ENCODE assay signal across 26 cellular contexts in the genomic region with DNA sequence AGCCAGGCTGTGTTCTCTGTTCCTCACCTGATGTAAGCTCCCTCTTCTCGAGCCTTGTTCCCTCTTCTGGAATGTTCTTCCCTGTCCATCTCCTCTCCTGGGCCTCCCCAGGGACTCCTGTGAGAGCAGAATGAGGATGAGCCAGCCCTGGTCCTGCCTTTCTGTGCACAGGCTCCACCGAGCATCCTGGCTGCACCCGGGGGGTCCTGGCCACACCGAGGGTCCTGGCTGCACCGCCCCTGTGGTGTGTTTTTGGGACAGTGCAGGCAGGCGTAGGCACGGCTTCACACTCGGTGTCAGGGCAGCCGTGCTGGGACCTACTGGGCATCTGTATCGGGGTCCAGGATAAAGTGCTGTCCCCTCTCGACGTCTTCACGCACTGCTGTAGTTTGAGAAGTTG. TPM values are rescaled to one million over a fixed set of nuclear protein-coding genes. Genes with fewer than 3 reads are reported as not detected.
"Had no signal": no experiment of that assay in that cellular context is flagged by ENCODE, and none has a peak within 500 bp of the region (broad histone marks: within the 10 kb centered on the region; RNA-seq: fewer than 3 reads in every experiment).

No MANE protein-coding gene starts in this region.

- H3K4me3 Mint-ChIP-seq: memory B cell; stimulated activated naive CD8-positive, alpha-beta T cell treated with anti-CD3 and anti-CD28 coated beads, Interleukin-15, Interleukin-2, amounts not matched to agents 100 ng/mL and 50 ng/mL, for 24 hours; T-helper 2 cell treated with Interferon-gamma antibody and Interleukin-4, amounts not matched to agents 5 μg/mL and 100 μg/mL, for 36 hours had no signal

- H3K9me3 Mint-ChIP-seq: activated naive CD4-positive, alpha-beta T cell treated with anti-CD3 and anti-CD28 coated beads, Interleukin-2, amount 50 U/mL, for 72 hours; memory B cell; stimulated activated naive CD8-positive, alpha-beta T cell treated with anti-CD3 and anti-CD28 coated beads, Interleukin-15, Interleukin-2, amounts not matched to agents 100 ng/mL and 50 ng/mL, for 24 hours; T-helper 2 cell treated with Interferon-gamma antibody and Interleukin-4, amounts not matched to agents 5 μg/mL and 100 μg/mL, for 36 hours had no signal

- H3K27me3 ChIP-seq: ascending aorta, brain microvascular endothelial cell, thyroid gland, uterus had no signal

- H3K9me3 ChIP-seq: ascending aorta, thyroid gland, uterus had no signal

- H3K4me1 ChIP-seq: thyroid gland, uterus had no signal

- H3K27me3 Mint-ChIP-seq: memory B cell; progenitor cell of endocrine pancreas; stimulated activated naive CD8-positive, alpha-beta T cell treated with anti-CD3 and anti-CD28 coated beads, Interleukin-15, Interleukin-2, amounts not matched to agents 100 ng/mL and 50 ng/mL, for 24 hours had no signal

- H3K4me3 ChIP-seq: ascending aorta, SK-N-MC, thyroid gland, uterus had no signal

- ATAC-seq: left ventricle myocardium superior had no signal

- H3K36me3 ChIP-seq: uterus had no signal

- H3K27ac ChIP-seq: ascending aorta, brain microvascular endothelial cell, SK-N-MC, thyroid gland, uterus, WERI-Rb-1 had no signal

- H3K27ac Mint-ChIP-seq: memory B cell; progenitor cell of endocrine pancreas; stimulated activated naive CD8-positive, alpha-beta T cell treated with anti-CD3 and anti-CD28 coated beads, Interleukin-15, Interleukin-2, amounts not matched to agents 100 ng/mL and 50 ng/mL, for 24 hours; T-helper 2 cell treated with Interferon-gamma antibody and Interleukin-4, amounts not matched to agents 5 μg/mL and 100 μg/mL, for 36 hours had no signal

- DNase-seq: activated CD4-positive, alpha-beta T cell treated with anti-CD3 and anti-CD28 coated beads for 1 hour; activated CD4-positive, alpha-beta T cell treated with anti-CD3 and anti-CD28 coated beads, Interleukin-2, amount 50 U/mL, for 4 hours; activated gamma-delta T cell; caudate nucleus; effector CD8-positive, alpha-beta T cell; glutamatergic neuron; hypothalamus; left ventricle myocardium superior; stimulated activated CD4-positive, alpha-beta T cell treated with anti-CD3 and anti-CD28 coated beads, Interleukin-4, amount 100 ng/mL, for 1 hour; substantia nigra; thyroid gland; uterus; WERI-Rb-1 had no signal

RNA-seq across cellular contexts. Expression of gene C8G, which starts 18.3 kb away (rescaled TPM):
- total RNA-seq: dermis blood vessel endothelial cell, esophagus mucosa, mononuclear cell, osteoblast, uterus had no signal

RNA-seq across cellular contexts. Expression of gene LCN12, which starts 25.3 kb away (rescaled TPM):
- total RNA-seq: ascending aorta, dermis blood vessel endothelial cell, mononuclear cell, osteoblast had no signal

RNA-seq across cellular contexts. Expression of gene PTGDS, which starts 50.6 kb away (rescaled TPM):
- total RNA-seq: activated naive CD4-positive, alpha-beta T cell treated with anti-CD3 and anti-CD28 coated beads, Interleukin-2, amount 50 U/mL, for 72 hours; endothelial cell of umbilical vein; progenitor cell of endocrine pancreas had no signal
